In genomic region chr11:86202013-86202336, GRCh38 we compare ENCODE assay signal across 8 cellular contexts. TPM values are rescaled to one million over a fixed set of nuclear protein-coding genes. Genes with fewer than 3 reads are reported as not detected.
A peak's percentile ranks its signal among the peaks of the same experiment; 100 is the strongest.
DNase-seq lines count a peak whose midpoint lies in the region; ATAC-seq and TF ChIP-seq lines count a peak whose summit lies in the region.

No MANE protein-coding gene starts in this region.

- intact Hi-C loops in Right ventricle myocardium inferior (cut with DNase I) = loop anchor here (5.0 kb wide), 1 partner anchor 255 kb away; no protein-coding TSS in a partner anchor
- intact Hi-C loops in cardiac septum (cut with DNase I) = loop anchor here (5.0 kb wide), 1 partner anchor 260 kb away; no protein-coding TSS in a partner anchor
- intact Hi-C loops in spleen (cut with DNase I; ENCODE audit: low total_unique reads) = no loop called here

- H3K36me3 ChIP-seq in KMS-11 (ENCODE audit: insufficient read depth) (no peaks in the 10 kb centered on the region), endodermal cell (ENCODE audit: control insufficient read depth, insufficient read depth, low read length) (no peaks in the 10 kb centered on the region), spleen (no peaks in the 10 kb centered on the region)

- ATAC-seq in Right ventricle myocardium inferior (peak; percentile 45), GM18861 (IDR thresholded peaks at IDR 0.05; ENCODE audit: unreplicated experiment) (no peak)

- H3K4me1 Mint-ChIP-seq in endodermal cell (no peaks in the 10 kb centered on the region), nephron progenitor cell (no peaks in the 10 kb centered on the region)

- peak overlapping the region; percentile 36; the same call in 1 of the 2 replicates for H2AFZ ChIP-seq in KMS-11 (ENCODE audit: low read depth)

- H3K4me1 ChIP-seq in KMS-11 (ENCODE audit: low read depth, poor library complexity, severe bottlenecking) (peaks cover 4% of the 10 kb centered on the region), endodermal cell (ENCODE audit: control insufficient read depth, insufficient read depth, low read length) (no peaks in the 10 kb centered on the region), spleen (peaks cover 9 to 89% (median 38%) of the 10 kb centered on the region in 6 donors)

- H3K4me3 Mint-ChIP-seq in endodermal cell = no peak overlapping the region
- H3K4me3 Mint-ChIP-seq in nephron progenitor cell = no peak overlapping the region

- no peaks in the 10 kb centered on the region for H4K20me1 ChIP-seq in KMS-11 (ENCODE audit: insufficient read depth)

- H3K27ac ChIP-seq in KMS-11 (peak overlapping the region; percentile 2; the same call in 1 of the 2 replicates), endodermal cell (ENCODE audit: low read depth, low read length) (no peak overlapping the region), spleen (peak overlapping the region; percentile 21 to 89 (median 85))

- no peak overlapping the region; the same call in 1 of the 2 replicates for H3K4me2 ChIP-seq in KMS-11

- no peak for TF ChIP-seq POLR2A in spleen (IDR thresholded peaks at IDR 0.05)

- H3K4me3 ChIP-seq in KMS-11 (IDR thresholded peaks at IDR 0.05; ENCODE audit: insufficient read depth, low read depth, low read length) (no peak overlapping the region), endodermal cell (ENCODE audit: low read length) (peak overlapping the region; percentile 8), spleen (peak overlapping the region in 7 of 8 donors; percentile 16 to 65 (median 36))

- H3K9ac ChIP-seq in KMS-11 (no peak overlapping the region; the same call in 1 of the 2 replicates), endodermal cell (ENCODE audit: extremely low read depth, low read length, poor library complexity, severe bottlenecking) (no peak overlapping the region)

- H3K27ac Mint-ChIP-seq in endodermal cell (no peak overlapping the region), nephron progenitor cell (no peak overlapping the region)

- H3K27me3 ChIP-seq in KMS-11 (ENCODE audit: insufficient read depth, low read depth) (no peaks in the 10 kb centered on the region), endodermal cell (ENCODE audit: control insufficient read depth, insufficient read depth, low read length, poor library complexity, severe bottlenecking) (no peaks in the 10 kb centered on the region), spleen (replicated peaks in 1 of 7) (no peaks in the 10 kb centered on the region)

- H3K36me3 Mint-ChIP-seq in endodermal cell (ENCODE audit: low read depth) (no peaks in the 10 kb centered on the region), nephron progenitor cell (ENCODE audit: low read depth) (no peaks in the 10 kb centered on the region)

- H3K9me3 ChIP-seq in endodermal cell (ENCODE audit: control insufficient read depth, low read length) (no peaks in the 10 kb centered on the region), spleen (no peaks in the 10 kb centered on the region)

- TF ChIP-seq CTCF in KMS-11 (conservative IDR thresholded peaks at IDR 0.05; ENCODE audit: low read depth, low read length) = no peak
- no peak for TF ChIP-seq CTCF in endodermal cell (conservative IDR thresholded peaks at IDR 0.05)
- no peak for TF ChIP-seq CTCF in spleen (IDR thresholded peaks at IDR 0.05 in 8 of 11, conservative IDR thresholded peaks at IDR 0.05 in 3 of 11)
- TF ChIP-seq CTCF in nephron progenitor cell (IDR thresholded peaks at IDR 0.05) = no peak

- DNase-seq in Right ventricle myocardium inferior (ENCODE audit: missing footprints) (no peak), cardiac septum (ENCODE audit: low spot score) (no peak), endodermal cell (no peak), spleen (no peak), nephron progenitor cell (no peak), middle frontal gyrus (ENCODE audit: extremely low spot score, low spot score) (no peak)

- no peaks in the 10 kb centered on the region for H3K9me3 Mint-ChIP-seq in endodermal cell
- peaks cover 3% of the 10 kb centered on the region for H3K9me3 Mint-ChIP-seq in nephron progenitor cell

- H3K79me2 ChIP-seq in KMS-11 (ENCODE audit: insufficient read depth, low read depth) = no peaks in the 10 kb centered on the region

- H3K27me3 Mint-ChIP-seq in endodermal cell (ENCODE audit: insufficient read depth) (peaks cover 7% of the 10 kb centered on the region), nephron progenitor cell (ENCODE audit: low read depth, poor library complexity) (peaks cover 3% of the 10 kb centered on the region)

RNA-seq across cellular contexts. Expression of gene EED, which starts 42.6 kb away (rescaled TPM):
- total RNA-seq in Right ventricle myocardium inferior (12.7 TPM), cardiac septum (12.0 TPM), endodermal cell (10 to 100 TPM; 29.2 to 39.2 TPM), spleen (10 to 100 TPM; 25.8 to 48.1 (median 34.0) TPM)
- polyA plus RNA-seq in endodermal cell (2013, experiment 1 of 2) = 37.4 TPM
- 37.5 TPM for polyA plus RNA-seq in endodermal cell (2013, experiment 2 of 2)
- polyA plus RNA-seq in spleen = 10 to 100 TPM; 24.3 to 26.8 (median 25.0) TPM
